16 cellular contexts compared by ENCODE assay signal in genomic region chr16:55248058-55248457, GRCh38.
"Had no signal": no experiment of that assay in that cellular context is flagged by ENCODE, and none has a peak within 500 bp of the region (broad histone marks: within the 10 kb centered on the region; RNA-seq: fewer than 3 reads in every experiment).

No MANE protein-coding gene starts in this region.

- H3K27me3 ChIP-seq: breast epithelium, testis, vagina had no signal

- H3K4me1 ChIP-seq: breast epithelium, lower lobe of right lung, prostate gland, spleen, testis, vagina had no signal

- ATAC-seq: lower lobe of right lung; naive thymus-derived CD4-positive, alpha-beta T cell; T-helper 17 cell had no signal

- H3K27ac ChIP-seq: breast epithelium, lower lobe of right lung, prostate gland, spleen, testis, vagina had no signal

- H3K9me3 ChIP-seq: breast epithelium, lower lobe of right lung, prostate gland, spleen, testis, vagina had no signal

- H3K4me3 ChIP-seq: breast epithelium, lower lobe of right lung, prostate gland, spleen, testis, vagina had no signal

- DNase-seq: activated CD4-positive, alpha-beta T cell treated with anti-CD3 and anti-CD28 coated beads, Interleukin-2, amount 50 U/mL, for 48 hours; activated CD4-positive, CD25-positive, alpha-beta regulatory T cell treated with anti-CD3 and anti-CD28 coated beads, Interleukin-2, amount 50 U/mL, for 72 hours; activated naive CD8-positive, alpha-beta T cell treated with anti-CD3 and anti-CD28 coated beads, Interleukin-2, amount 10 ng/mL, durations not matched to agents 7 days and 5 days; activated T-cell treated with anti-CD3 and anti-CD28 coated beads, Interleukin-2, amount 50 U/mL, for 48 hours; amniotic stem cell; immature natural killer cell; lower lobe of right lung; naive thymus-derived CD4-positive, alpha-beta T cell; spleen; stimulated activated CD4-positive, alpha-beta T cell treated with anti-CD3 and anti-CD28 coated beads, Interleukin-4, amount 100 ng/mL, for 1 hour; stimulated activated naive CD4-positive, alpha-beta T cell; T-helper 17 cell; testis had no signal

- H3K36me3 ChIP-seq: breast epithelium, lower lobe of right lung, prostate gland, spleen, vagina had no signal
